8 cellular contexts compared by ENCODE assay signal in the genomic region with DNA sequence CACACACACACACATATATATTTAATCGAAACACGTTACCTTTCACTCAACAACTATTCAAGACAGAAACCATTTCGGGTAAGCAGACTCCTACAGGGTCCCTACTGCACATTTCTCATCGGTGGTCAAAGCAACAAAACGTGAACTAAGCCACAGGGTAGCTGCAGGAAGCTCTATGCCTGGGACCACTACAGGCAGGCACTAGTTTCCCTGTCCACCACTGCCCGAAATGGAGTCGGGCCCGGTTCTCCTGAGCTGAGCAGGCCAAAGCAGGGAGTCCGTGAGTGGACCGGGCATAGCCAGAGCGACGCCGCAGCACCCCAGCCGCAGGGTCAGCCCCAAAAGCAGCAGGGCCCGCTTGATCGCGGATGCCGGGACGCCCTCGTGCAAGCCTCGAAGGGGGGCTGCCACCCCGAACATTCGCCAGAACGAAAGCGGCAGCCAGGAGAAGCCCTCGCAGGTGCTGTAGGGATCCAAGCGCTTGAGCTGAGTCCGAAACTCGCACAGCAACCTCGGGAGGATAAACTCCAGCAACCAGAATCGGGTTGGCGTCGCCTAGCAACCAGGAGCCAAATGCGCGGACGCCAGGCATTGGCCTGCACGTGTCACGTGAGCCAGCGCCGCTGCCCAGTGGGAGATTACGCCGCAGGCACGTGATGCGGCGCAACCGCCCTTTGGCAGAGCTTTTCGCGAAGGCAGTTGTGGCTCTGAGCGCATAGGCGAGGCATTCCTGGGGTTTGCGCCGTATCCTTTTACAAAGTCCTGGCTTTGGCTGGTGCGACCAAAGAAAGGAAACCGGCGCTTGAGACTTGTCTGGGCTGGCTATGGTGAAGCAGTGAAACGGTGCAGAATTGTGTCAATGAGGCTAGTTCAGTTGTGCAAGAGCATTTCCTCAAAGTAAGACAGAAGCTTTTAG. TPM values are rescaled to one million over a fixed set of nuclear protein-coding genes. Genes with fewer than 3 reads are reported as not detected.
A peak's percentile ranks its signal among the peaks of the same experiment; 100 is the strongest.
DNase-seq lines count a peak whose midpoint lies in the region; ATAC-seq and TF ChIP-seq lines count a peak whose summit lies in the region.

No MANE protein-coding gene starts in this region.

- H3K4me3 ChIP-seq in astrocyte of the cerebellum (ENCODE audit: low read depth, low read length) (peak overlapping the region; percentile 85), right cardiac atrium (ENCODE audit: low read length) (peak overlapping the region; percentile 81), psoas muscle (peak overlapping the region; percentile 86)

- under 1% methylated on average over 56 of the region's 56 CpGs for WGBS in right cardiac atrium
- WGBS in psoas muscle, 3 donors: 1% methylated on average over 56 of the region's 56 CpGs

- TF ChIP-seq CTCF in astrocyte of the cerebellum (IDR thresholded peaks at IDR 0.05; ENCODE audit: low read depth, low read length, missing control alignments) (no peak), psoas muscle (IDR thresholded peaks at IDR 0.05) (no peak)

- H3K27me3 ChIP-seq in right cardiac atrium (ENCODE audit: control insufficient read depth, insufficient read depth) (no peaks in the 10 kb centered on the region), psoas muscle (ENCODE audit: insufficient read depth in 3 of 3, low read length in 2 of 3) (no peaks in the 10 kb centered on the region)

- in situ Hi-C loops in astrocyte of the cerebellum (cut with HindIII; ENCODE audit: low sequenced_read_pairs): no loop called here

- H3K27ac ChIP-seq in right cardiac atrium (ENCODE audit: low read length): peak overlapping the region; percentile 85
- H3K27ac ChIP-seq in psoas muscle: peak overlapping the region; percentile 89

- peak; percentile 30 for TF ChIP-seq POLR2A in GM10847 (IDR thresholded peaks at IDR 0.05; ENCODE audit: extremely low read depth, insufficient read length)

- intact Hi-C loops in right cardiac atrium (cut with DNase I) (loop anchor here in 1 of 4 donors (10.0 kb wide), 1 partner anchor 131 kb away; the partner anchor contains the start of gene SLC25A34), psoas muscle (cut with DNase I) (loop anchor here in 1 of 2 donors (1.0 kb wide), 1 partner anchor 14 kb away; the partner anchor contains the start of gene DDI2)

- peak; percentile 95 for DNase-seq in NCI-H146 (lab: John Stamatoyannopoulos, UW)
- DNase-seq in T1000 (lab: John Stamatoyannopoulos, UW): peak; percentile 93
- DNase-seq in astrocyte of the cerebellum (ENCODE audit: low read depth): peak; percentile 92
- peak; percentile 98 to 99 (median 99) for DNase-seq in right cardiac atrium
- peak; percentile 98 to 99 for DNase-seq in psoas muscle
- DNase-seq in ureter (ENCODE audit: low spot score): peak; percentile 98

- H3K4me1 ChIP-seq in right cardiac atrium (ENCODE audit: control insufficient read depth, insufficient read depth, low read length): no peaks in the 10 kb centered on the region
- peaks cover 4% of the 10 kb centered on the region for H3K4me1 ChIP-seq in psoas muscle

- ATAC-seq in HG02678 (IDR thresholded peaks at IDR 0.05; ENCODE audit: unreplicated experiment) (peak; percentile 96), right cardiac atrium (peak; percentile 98 to 99), psoas muscle (peak; percentile 94 to 99 (median 98))

- H3K9me3 ChIP-seq in right cardiac atrium (ENCODE audit: control insufficient read depth, low read length) (no peaks in the 10 kb centered on the region), psoas muscle (no peaks in the 10 kb centered on the region)

- H3K36me3 ChIP-seq in psoas muscle (ENCODE audit: insufficient read depth in 1 of 2, low read depth in 1 of 2): no peaks in the 10 kb centered on the region

RNA-seq across cellular contexts. Expression of gene DDI2, which starts 13.9 kb away (rescaled TPM):
- total RNA-seq in right cardiac atrium (10 to 100 TPM; 23.1 to 27.0 (median 25.4) TPM), psoas muscle (10 to 100 TPM; 23.8 to 80.2 (median 39.5) TPM), ureter (92.0 TPM)
- polyA plus RNA-seq in right cardiac atrium (9.8 TPM), psoas muscle (10 to 100 TPM in 2 of 3 donors, 1 to 10 TPM in 1; 4.8 to 35.4 (median 18.7) TPM)

RNA-seq across cellular contexts. Expression of gene AGMAT, which starts 18.5 kb away (rescaled TPM):
- total RNA-seq in right cardiac atrium (under 1 TPM in 2 of 4 donors, not detected in 2; 0.12 to 0.40 TPM), psoas muscle (10 to 100 TPM in 1 of 4 donors, 1 to 10 TPM in 3; 2.6 to 12.6 (median 3.4) TPM), ureter (2.0 TPM)
- polyA plus RNA-seq in right cardiac atrium (0.07 TPM), psoas muscle (1 to 10 TPM; 2.6 to 8.1 (median 7.2) TPM)

Comparison
In these comparisons a context has a peak if more than half of its experiments do, and no peak if none do; other contexts are left out.
1. Peak in every context shown above with its lines: DNase-seq, ATAC-seq, H3K4me3 ChIP-seq and H3K27ac ChIP-seq.